20 cellular contexts compared by ENCODE assay signal in the genomic region with DNA sequence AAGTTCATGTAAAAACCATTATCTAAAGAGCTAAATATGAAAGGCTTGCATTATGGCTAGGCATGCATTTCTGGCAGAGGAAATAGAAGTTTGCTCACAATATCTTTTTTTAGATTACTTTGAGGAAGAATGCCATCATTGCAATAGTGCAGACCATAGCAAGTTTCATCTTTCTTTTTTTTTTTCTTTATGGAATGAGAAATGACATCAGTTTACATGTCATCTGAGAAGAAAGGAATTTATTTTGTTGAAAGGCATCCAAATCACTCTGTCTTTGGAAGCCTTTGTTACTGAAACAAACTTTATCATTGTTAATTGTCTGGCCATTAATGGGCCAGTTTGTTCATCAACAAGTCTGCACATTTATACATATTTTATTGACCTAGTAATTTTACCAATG.
DNase-seq lines count a peak whose midpoint lies in the region; ATAC-seq and TF ChIP-seq lines count a peak whose summit lies in the region.
"Had no signal": no experiment of that assay in that cellular context is flagged by ENCODE, and none has a peak within 500 bp of the region (broad histone marks: within the 10 kb centered on the region; RNA-seq: fewer than 3 reads in every experiment).

No MANE protein-coding gene starts in this region.

- H3K4me3 ChIP-seq in adipocyte (ENCODE audit: low read length) (no peak overlapping the region), fibroblast of lung (replicated peaks in 1 of 4; ENCODE audit: control extremely low read depth in 1 of 4, insufficient read depth in 1 of 4, low read depth in 3 of 4, low read length in 4 of 4) (no peak overlapping the region)
- H3K4me3 ChIP-seq: cardiac muscle cell, HAP-1 had no signal

- H3K36me3 Mint-ChIP-seq in CD14-positive monocyte, result no peaks in the 10 kb centered on the region

- H3K4me2 ChIP-seq in fibroblast of lung (ENCODE audit: extremely low read depth, insufficient read depth, low read length), result no peak overlapping the region

- H3K4me1 Mint-ChIP-seq in CD14-positive monocyte, result no peaks in the 10 kb centered on the region
- H3K4me1 Mint-ChIP-seq: B cell, endodermal cell had no signal

- intact Hi-C loops in CD14-positive monocyte (cut with micrococcal nuclease), result no loop called here

- H3K4me1 ChIP-seq in adipocyte (ENCODE audit: control insufficient read depth, insufficient read depth, low read length), result peaks cover 14% of the 10 kb centered on the region
- H3K4me1 ChIP-seq in fibroblast of lung (ENCODE audit: control insufficient read depth, extremely low read depth, insufficient read depth, low read length), result peaks cover 2% of the 10 kb centered on the region
- H3K4me1 ChIP-seq: HAP-1 had no signal

- DNase-seq in EH (ENCODE audit: low read depth) (peak; percentile 77), adipocyte (ENCODE audit: low read depth) (peak; percentile 74), fibroblast of lung (ENCODE audit: low read depth in 2 of 2) (peak; percentile 45 to 70), pons (ENCODE audit: low spot score) (peak; percentile 95), CD14-positive monocyte (ENCODE audit: low spot score) (no peak), occipital lobe (lab: John Stamatoyannopoulos, UW) (no peak), G401 (ENCODE audit: low spot score) (no peak)
- DNase-seq: activated naive CD4-positive, alpha-beta T cell treated with anti-CD3 and anti-CD28 coated beads for 36 hours; DMS153; endodermal cell; Kasumi-1; NCI-H146; stimulated activated CD4-positive, alpha-beta T cell treated with anti-CD3 and anti-CD28 coated beads, Interleukin-15, amount 100 ng/mL, for 24 hours had no signal

- no peaks in the 10 kb centered on the region for H3K27me3 ChIP-seq in adipocyte (replicated peaks; ENCODE audit: control insufficient read depth, insufficient read depth, low read length)
- no peaks in the 10 kb centered on the region for H3K27me3 ChIP-seq in fibroblast of lung (ENCODE audit: control insufficient read depth, insufficient read depth, low read length)
- H3K27me3 ChIP-seq: cardiac muscle cell had no signal

- no peak for ATAC-seq in GM19467 (IDR thresholded peaks at IDR 0.05; ENCODE audit: unreplicated experiment)

- in situ Hi-C loops in G401 (cut with HindIII; ENCODE audit: low sequenced_read_pairs), result no loop called here

- no peak overlapping the region for H3K27ac ChIP-seq in fibroblast of lung (ENCODE audit: insufficient read depth, low read length)
- H3K27ac ChIP-seq: cardiac muscle cell had no signal

- H3K4me3 Mint-ChIP-seq in CD14-positive monocyte, result no peak overlapping the region
- H3K4me3 Mint-ChIP-seq: activated naive CD4-positive, alpha-beta T cell treated with anti-CD3 and anti-CD28 coated beads for 36 hours; B cell; endodermal cell; nephron; stimulated activated naive CD8-positive, alpha-beta T cell treated with anti-CD3 and anti-CD28 coated beads, Interleukin-15, Interleukin-2, amounts not matched to agents 100 ng/mL and 50 ng/mL, for 24 hours; T-helper 2 cell treated with Interferon-gamma antibody and Interleukin-4, amounts not matched to agents 5 μg/mL and 100 μg/mL, for 36 hours had no signal

- no peak overlapping the region for H2AFZ ChIP-seq in fibroblast of lung (ENCODE audit: low read length)

- H3K9ac ChIP-seq in adipocyte (ENCODE audit: low read length) (no peak overlapping the region), fibroblast of lung (ENCODE audit: insufficient read depth, low read length) (no peak overlapping the region)

- H3K9me3 ChIP-seq in adipocyte (ENCODE audit: control insufficient read depth, low read length) (no peaks in the 10 kb centered on the region), fibroblast of lung (ENCODE audit: control insufficient read depth, insufficient read depth, low read depth, low read length) (no peaks in the 10 kb centered on the region)
- H3K9me3 ChIP-seq: HAP-1 had no signal

- no peaks in the 10 kb centered on the region for H3K36me3 ChIP-seq in adipocyte (ENCODE audit: control insufficient read depth, insufficient read depth, low read length, severe bottlenecking)
- H3K36me3 ChIP-seq in fibroblast of lung (ENCODE audit: control insufficient read depth, insufficient read depth, low read length), result no peaks in the 10 kb centered on the region
- H3K36me3 ChIP-seq: cardiac muscle cell, HAP-1 had no signal

- no peaks in the 10 kb centered on the region for H4K20me1 ChIP-seq in fibroblast of lung (ENCODE audit: control insufficient read depth, extremely low read depth, insufficient read depth, low read length)

- peaks cover 1 to 7% (median 5%) of the 10 kb centered on the region in 7 donors for H3K9me3 Mint-ChIP-seq in CD14-positive monocyte
- H3K9me3 Mint-ChIP-seq: activated naive CD4-positive, alpha-beta T cell treated with anti-CD3 and anti-CD28 coated beads for 36 hours; endodermal cell; nephron; stimulated activated naive CD8-positive, alpha-beta T cell treated with anti-CD3 and anti-CD28 coated beads, Interleukin-15, Interleukin-2, amounts not matched to agents 100 ng/mL and 50 ng/mL, for 24 hours; T-helper 2 cell treated with Interferon-gamma antibody and Interleukin-4, amounts not matched to agents 5 μg/mL and 100 μg/mL, for 36 hours had no signal

- no peak overlapping the region for H3K27ac Mint-ChIP-seq in CD14-positive monocyte
- H3K27ac Mint-ChIP-seq: activated naive CD4-positive, alpha-beta T cell treated with anti-CD3 and anti-CD28 coated beads for 36 hours; B cell; endodermal cell; stimulated activated naive CD8-positive, alpha-beta T cell treated with anti-CD3 and anti-CD28 coated beads, Interleukin-15, Interleukin-2, amounts not matched to agents 100 ng/mL and 50 ng/mL, for 24 hours; T-helper 2 cell treated with Interferon-gamma antibody and Interleukin-4, amounts not matched to agents 5 μg/mL and 100 μg/mL, for 36 hours had no signal

- TF ChIP-seq CTCF in fibroblast of lung (conservative IDR thresholded peaks at IDR 0.05 in 1 of 2, IDR thresholded peaks at IDR 0.05 in 1 of 2; ENCODE audit: low read depth in 1 of 2, low read length in 2 of 2) (no peak), CD14-positive monocyte (IDR thresholded peaks at IDR 0.05) (no peak)

- H3K27me3 Mint-ChIP-seq in CD14-positive monocyte (ENCODE audit: low read depth in 3 of 3), result peaks cover 0 to 2% (median 2%) of the 10 kb centered on the region in 3 donors
- H3K27me3 Mint-ChIP-seq: stimulated activated naive CD8-positive, alpha-beta T cell treated with anti-CD3 and anti-CD28 coated beads, Interleukin-15, Interleukin-2, amounts not matched to agents 100 ng/mL and 50 ng/mL, for 24 hours had no signal

- H3K79me2 ChIP-seq in fibroblast of lung (ENCODE audit: control insufficient read depth, insufficient read depth, low read length), result no peaks in the 10 kb centered on the region

Comparison
In these comparisons a context has a peak if more than half of its experiments do, and no peak if none do; other contexts are left out.
1. DNase-seq: peak in EH (single experiment), adipocyte (single experiment), fibroblast of lung (2 of 2) and pons (single experiment); none in CD14-positive monocyte (single experiment), occipital lobe (single experiment) and G401 (single experiment).